ENCODE assay signal across 17 cellular contexts in genomic region chr9:89621676-89622075, GRCh38. TPM values are rescaled to one million over a fixed set of nuclear protein-coding genes. Genes with fewer than 3 reads are reported as not detected.
"Had no signal": no experiment of that assay in that cellular context is flagged by ENCODE, and none has a peak within 500 bp of the region (broad histone marks: within the 10 kb centered on the region; RNA-seq: fewer than 3 reads in every experiment).

No MANE protein-coding gene starts in this region.

- H3K27ac ChIP-seq: upper lobe of left lung had no signal

- DNase-seq: activated CD4-positive, alpha-beta memory T cell treated with anti-CD3 and anti-CD28 coated beads, Interleukin-2, amount 10 ng/mL, durations not matched to agents 7 days and 5 days; activated CD4-positive, alpha-beta T cell treated with anti-CD3 and anti-CD28 coated beads for 36 hours; activated effector memory CD4-positive, alpha-beta T cell treated with anti-CD3 and anti-CD28 coated beads, Interleukin-2, amount 50 U/mL, for 16 hours; activated T-cell treated with anti-CD3 and anti-CD28 coated beads, Interleukin-2, amount 50 U/mL, for 24 hours; amniotic stem cell; body of pancreas; effector CD8-positive, alpha-beta T cell; foreskin melanocyte; mammary epithelial cell; mucosa of descending colon; naive thymus-derived CD8-positive, alpha-beta T cell; stimulated activated CD4-positive, alpha-beta T cell treated with anti-CD3 and anti-CD28 coated beads, Interleukin-2, amount 100 ng/mL, for 48 hours; stimulated activated naive B cell treated with anti-CD40 and anti-IgM and Interleukin-4, amounts not matched to agents 10 μg/mL and 1 μg/mL and 100 μg/mL, for 72 hours; upper lobe of left lung; WERI-Rb-1 had no signal

- H3K4me1 Mint-ChIP-seq: activated CD4-positive, alpha-beta T cell treated with anti-CD3 and anti-CD28 coated beads for 36 hours; naive thymus-derived CD8-positive, alpha-beta T cell had no signal

- H3K9me3 ChIP-seq: body of pancreas, mucosa of descending colon, upper lobe of left lung had no signal

- H3K4me3 Mint-ChIP-seq: activated CD4-positive, alpha-beta memory T cell treated with anti-CD3 and anti-CD28 coated beads, Interleukin-2, amount 10 ng/mL, durations not matched to agents 7 days and 5 days; activated CD4-positive, alpha-beta T cell treated with anti-CD3 and anti-CD28 coated beads for 36 hours; activated T-cell treated with anti-CD3 and anti-CD28 coated beads, Interleukin-2, amount 50 U/mL, for 24 hours; naive thymus-derived CD8-positive, alpha-beta T cell; stimulated activated naive B cell treated with anti-CD40 and anti-IgM and Interleukin-4, amounts not matched to agents 10 μg/mL and 1 μg/mL and 100 μg/mL, for 72 hours had no signal

- ATAC-seq: activated CD4-positive, alpha-beta T cell treated with anti-CD3 and anti-CD28 coated beads for 36 hours; activated naive CD4-positive, alpha-beta T cell treated with anti-CD3 and anti-CD28 coated beads, Interleukin-2, amount 50 U/mL, for 72 hours; body of pancreas; mucosa of descending colon; naive thymus-derived CD8-positive, alpha-beta T cell; stimulated activated naive B cell treated with anti-CD40 and anti-IgM and Interleukin-4, amounts not matched to agents 10 μg/mL and 1 μg/mL and 100 μg/mL, for 72 hours had no signal

- H3K9me3 Mint-ChIP-seq: activated CD4-positive, alpha-beta memory T cell treated with anti-CD3 and anti-CD28 coated beads, Interleukin-2, amount 10 ng/mL, durations not matched to agents 7 days and 5 days; activated naive CD4-positive, alpha-beta T cell treated with anti-CD3 and anti-CD28 coated beads, Interleukin-2, amount 50 U/mL, for 72 hours; activated T-cell treated with anti-CD3 and anti-CD28 coated beads, Interleukin-2, amount 50 U/mL, for 24 hours; naive thymus-derived CD8-positive, alpha-beta T cell; stimulated activated naive B cell treated with anti-CD40 and anti-IgM and Interleukin-4, amounts not matched to agents 10 μg/mL and 1 μg/mL and 100 μg/mL, for 72 hours had no signal

- H3K27me3 ChIP-seq: body of pancreas, upper lobe of left lung had no signal

- H3K27ac Mint-ChIP-seq: activated CD4-positive, alpha-beta memory T cell treated with anti-CD3 and anti-CD28 coated beads, Interleukin-2, amount 10 ng/mL, durations not matched to agents 7 days and 5 days; activated CD4-positive, alpha-beta T cell treated with anti-CD3 and anti-CD28 coated beads for 36 hours; activated naive CD4-positive, alpha-beta T cell treated with anti-CD3 and anti-CD28 coated beads, Interleukin-2, amount 50 U/mL, for 72 hours; activated T-cell treated with anti-CD3 and anti-CD28 coated beads, Interleukin-2, amount 50 U/mL, for 24 hours; naive thymus-derived CD8-positive, alpha-beta T cell had no signal

- H3K36me3 Mint-ChIP-seq: activated naive CD4-positive, alpha-beta T cell treated with anti-CD3 and anti-CD28 coated beads, Interleukin-2, amount 50 U/mL, for 72 hours; naive thymus-derived CD8-positive, alpha-beta T cell; stimulated activated naive B cell treated with anti-CD40 and anti-IgM and Interleukin-4, amounts not matched to agents 10 μg/mL and 1 μg/mL and 100 μg/mL, for 72 hours had no signal

- H3K4me3 ChIP-seq: body of pancreas, mucosa of descending colon, upper lobe of left lung had no signal

- H3K27me3 Mint-ChIP-seq: activated CD4-positive, alpha-beta T cell treated with anti-CD3 and anti-CD28 coated beads for 36 hours; naive thymus-derived CD8-positive, alpha-beta T cell had no signal

- H3K36me3 ChIP-seq: upper lobe of left lung, WERI-Rb-1 had no signal

RNA-seq across cellular contexts. Expression of gene GADD45G, which starts 16.9 kb away (rescaled TPM):
- polyA plus RNA-seq: fibroblast of lung had no signal
